ENCODE assay signal across 18 cellular contexts in the genomic region with DNA sequence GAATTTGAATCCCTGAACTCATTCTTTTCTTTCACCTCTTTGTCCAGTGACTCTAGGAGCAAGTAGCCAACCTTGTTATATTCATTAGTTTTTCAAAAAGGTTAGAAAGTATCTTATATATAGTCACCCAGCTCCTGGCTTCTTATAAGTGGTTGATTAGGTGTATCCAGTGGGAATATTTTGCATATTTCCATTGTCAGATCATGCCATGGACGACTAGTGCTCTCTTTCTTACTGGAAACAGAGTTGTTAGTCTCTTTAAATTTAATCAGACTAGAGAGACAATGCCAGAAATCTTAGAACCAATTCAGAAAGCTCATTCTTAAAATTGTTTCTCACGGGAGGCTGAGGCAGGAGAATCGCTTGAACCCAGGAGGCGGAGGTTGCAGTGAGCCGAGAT.
"Had no signal": no experiment of that assay in that cellular context is flagged by ENCODE, and none has a peak within 500 bp of the region (broad histone marks: within the 10 kb centered on the region; RNA-seq: fewer than 3 reads in every experiment).

No MANE protein-coding gene starts in this region.

- H3K9me3 Mint-ChIP-seq: dendritic cell treated with granulocyte-macrophage colony-stimulating factor and Interleukin-4, amounts not matched to agents 40 ng/mL and 50 ng/mL, for 4 days had no signal

- H3K4me1 ChIP-seq: colonic mucosa, gastrocnemius medialis, left lung, lower lobe of right lung had no signal

- H3K27me3 ChIP-seq: colonic mucosa, gastrocnemius medialis, left lung had no signal

- ATAC-seq: gastrocnemius medialis, heart right ventricle, left cardiac atrium, left lung, left ventricle myocardium superior, lower lobe of right lung, mucosa of descending colon had no signal

- H3K36me3 Mint-ChIP-seq: mesothelial cell of epicardium, naive B cell had no signal

- H3K27me3 Mint-ChIP-seq: naive B cell had no signal

- H3K27ac ChIP-seq: colonic mucosa, gastrocnemius medialis, heart right ventricle, left lung, lower lobe of right lung had no signal

- DNase-seq: colonic mucosa; cortex of kidney; effector CD8-positive, alpha-beta T cell; foreskin fibroblast; foreskin melanocyte; gastrocnemius medialis; glutamatergic neuron; heart right ventricle; hippocampal formation; left cardiac atrium; left lung; left ventricle myocardium superior; lower lobe of right lung; mesenchymal stem cell; mucosa of descending colon; naive B cell had no signal

- H3K4me1 Mint-ChIP-seq: mesothelial cell of epicardium, naive B cell had no signal

- H3K4me3 Mint-ChIP-seq: dendritic cell treated with granulocyte-macrophage colony-stimulating factor and Interleukin-4, amounts not matched to agents 40 ng/mL and 50 ng/mL, for 4 days; mesothelial cell of epicardium; naive B cell had no signal

- H3K4me3 ChIP-seq: colonic mucosa, gastrocnemius medialis, heart right ventricle, left lung, lower lobe of right lung, mucosa of descending colon had no signal

- H3K27ac Mint-ChIP-seq: dendritic cell treated with granulocyte-macrophage colony-stimulating factor and Interleukin-4, amounts not matched to agents 40 ng/mL and 50 ng/mL, for 4 days; mesothelial cell of epicardium had no signal

- H3K9me3 ChIP-seq: colonic mucosa, gastrocnemius medialis, heart right ventricle, left lung, lower lobe of right lung, mucosa of descending colon had no signal

- H3K36me3 ChIP-seq: colonic mucosa, gastrocnemius medialis, heart right ventricle, left lung, lower lobe of right lung had no signal
